19 cellular contexts compared by ENCODE assay signal in the genomic region with DNA sequence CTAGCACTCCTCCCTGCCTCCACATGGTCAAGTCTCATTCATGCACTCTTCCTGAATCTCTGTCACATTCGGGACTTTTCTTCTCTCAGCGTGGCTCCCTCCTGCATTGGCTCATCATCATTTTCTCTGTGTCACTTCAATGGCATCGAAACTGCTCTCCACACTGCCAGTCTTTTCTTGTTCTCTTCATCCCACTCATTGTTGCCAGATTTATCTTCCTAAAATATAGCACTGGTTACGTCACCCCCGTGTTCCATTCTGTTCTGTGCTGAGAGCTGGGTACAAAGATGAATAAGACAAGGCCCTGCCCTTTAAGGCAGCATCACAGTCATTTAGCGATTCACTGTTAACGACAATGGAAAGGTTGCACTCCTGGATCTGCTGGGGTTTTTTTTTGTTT.
A peak's percentile ranks its signal among the peaks of the same experiment; 100 is the strongest.
DNase-seq lines count a peak whose midpoint lies in the region; ATAC-seq and TF ChIP-seq lines count a peak whose summit lies in the region.
"Had no signal": no experiment of that assay in that cellular context is flagged by ENCODE, and none has a peak within 500 bp of the region (broad histone marks: within the 10 kb centered on the region; RNA-seq: fewer than 3 reads in every experiment).

No MANE protein-coding gene starts in this region.

- H3K9me3 ChIP-seq in left ventricle myocardium inferior (replicated peaks) (no peaks in the 10 kb centered on the region), mammary epithelial cell (replicated peaks; ENCODE audit: insufficient read depth, low read length) (no peaks in the 10 kb centered on the region)
- H3K9me3 ChIP-seq: BLaER1 treated with 17β-estradiol and CSF1 and Interleukin-3, amounts not matched to agents 10 nM and 100 nM; HAP-1 had no signal

- ATAC-seq in Right ventricle myocardium inferior = peak; percentile 87
- no peak for ATAC-seq in stimulated activated effector memory CD8-positive, alpha-beta T cell treated with anti-CD3 and anti-CD28 coated beads, Interleukin-12 subunit alpha, Interleukin-12 subunit beta, amount 100 ng/mL, for 72 hours

- in situ Hi-C loops in mammary epithelial cell (cut with MboI; ENCODE audit: low sequenced_read_pairs in 2 of 2) = no loop called here

- H3K4me3 ChIP-seq in left ventricle myocardium inferior (no peak overlapping the region), mammary epithelial cell (replicated peaks in 1 of 3; ENCODE audit: insufficient read depth in 1 of 3, low read depth in 2 of 3, low read length in 3 of 3) (no peak overlapping the region)
- H3K4me3 ChIP-seq: BLaER1 treated with 17β-estradiol and CSF1 and Interleukin-3, amounts not matched to agents 10 nM and 100 nM; HAP-1 had no signal

- no peak overlapping the region for H3K27ac Mint-ChIP-seq in stimulated activated effector memory CD8-positive, alpha-beta T cell treated with anti-CD3 and anti-CD28 coated beads, Interleukin-12 subunit alpha, Interleukin-12 subunit beta, amount 100 ng/mL, for 72 hours
- H3K27ac Mint-ChIP-seq: CD8-positive, alpha-beta memory T cell had no signal

- DNase-seq in Right ventricle myocardium inferior (ENCODE audit: missing footprints) (no peak), left ventricle myocardium inferior (no peak), cerebellum (ENCODE audit: low spot score) (peak; percentile 73), inferior parietal cortex (ENCODE audit: extremely low spot score) (peak; percentile 70), superior temporal gyrus (ENCODE audit: extremely low spot score) (peak; percentile 75), mammary epithelial cell (no peak)
- no peak for DNase-seq in activated T-cell treated with anti-CD3 and anti-CD28 coated beads, Interleukin-2, amount 50 U/mL, for 48 hours
- no peak for DNase-seq in stimulated activated effector memory CD8-positive, alpha-beta T cell treated with anti-CD3 and anti-CD28 coated beads, Interleukin-12 subunit alpha, Interleukin-12 subunit beta, amount 100 ng/mL, for 72 hours (ENCODE audit: low spot score in 2 of 2)
- DNase-seq: CD8-positive, alpha-beta memory T cell; DMS79 treated with DMSO at 0.1 percent for 48 hours; KBM-7; NCI-H1436 treated with DMSO at 0.1 percent for 48 hours; NCI-H2029 treated with DMSO at 0.1 percent for 48 hours; NCI-H510A; NCI-H774; PC-3 had no signal

- H3K27me3 ChIP-seq in left ventricle myocardium inferior (ENCODE audit: low read depth) (no peaks in the 10 kb centered on the region), mammary epithelial cell (ENCODE audit: insufficient read depth, low read length) (no peaks in the 10 kb centered on the region)
- H3K27me3 ChIP-seq: BLaER1 treated with 17β-estradiol and CSF1 and Interleukin-3, amounts not matched to agents 10 nM and 100 nM had no signal

- CTCF ChIA-PET in mammary epithelial cell (lab: Charles Lee; ENCODE audit: low non-redundant PET) = no interaction called here

- TF ChIP-seq CTCF in left ventricle myocardium inferior (IDR thresholded peaks at IDR 0.05; ENCODE audit: borderline replicate concordance) (no peak), mammary epithelial cell (conservative IDR thresholded peaks at IDR 0.05 in 1 of 2, IDR thresholded peaks at IDR 0.05 in 1 of 2; ENCODE audit: extremely low read depth in 1 of 2, insufficient read depth in 1 of 2, low read depth in 1 of 2, low read length in 2 of 2) (no peak)

- H3K9me3 Mint-ChIP-seq in stimulated activated effector memory CD8-positive, alpha-beta T cell treated with anti-CD3 and anti-CD28 coated beads, Interleukin-12 subunit alpha, Interleukin-12 subunit beta, amount 100 ng/mL, for 72 hours = no peaks in the 10 kb centered on the region

- no peaks in the 10 kb centered on the region for H3K4me1 Mint-ChIP-seq in stimulated activated effector memory CD8-positive, alpha-beta T cell treated with anti-CD3 and anti-CD28 coated beads, Interleukin-12 subunit alpha, Interleukin-12 subunit beta, amount 100 ng/mL, for 72 hours
- H3K4me1 Mint-ChIP-seq: CD8-positive, alpha-beta memory T cell had no signal

- H4K20me1 ChIP-seq in mammary epithelial cell (ENCODE audit: insufficient read depth, low read length) = no peaks in the 10 kb centered on the region
- H4K20me1 ChIP-seq: BLaER1 treated with 17β-estradiol and CSF1 and Interleukin-3, amounts not matched to agents 10 nM and 100 nM had no signal

- H3K79me2 ChIP-seq in mammary epithelial cell (ENCODE audit: insufficient read depth, low read length) = no peaks in the 10 kb centered on the region

- WGBS in mammary epithelial cell (ENCODE audit: low coverage, missing lambda C conversion rate) = 52% methylated on average over 7 of the region's 7 CpGs

- H3K36me3 Mint-ChIP-seq in stimulated activated effector memory CD8-positive, alpha-beta T cell treated with anti-CD3 and anti-CD28 coated beads, Interleukin-12 subunit alpha, Interleukin-12 subunit beta, amount 100 ng/mL, for 72 hours = no peaks in the 10 kb centered on the region

- H3K9ac ChIP-seq in mammary epithelial cell (ENCODE audit: insufficient read depth, low read length) = no peak overlapping the region
- H3K9ac ChIP-seq: BLaER1 treated with 17β-estradiol and CSF1 and Interleukin-3, amounts not matched to agents 10 nM and 100 nM had no signal

- dilution Hi-C loops in mammary epithelial cell (cut with HindIII; ENCODE audit: low sequenced_read_pairs) = no loop called here

- no TSS peak for BruUV-seq in mammary epithelial cell (replicated peaks; lab: Mats Ljungman, UMichigan)

- no peak overlapping the region for H3K4me2 ChIP-seq in mammary epithelial cell (ENCODE audit: insufficient read depth, low read depth, low read length)
- H3K4me2 ChIP-seq: BLaER1 treated with 17β-estradiol and CSF1 and Interleukin-3, amounts not matched to agents 10 nM and 100 nM had no signal

- no peak overlapping the region for H3K27ac ChIP-seq in left ventricle myocardium inferior (replicated peaks)
- H3K27ac ChIP-seq in mammary epithelial cell (ENCODE audit: insufficient read depth, low read depth, low read length) = no peak overlapping the region
- H3K27ac ChIP-seq: BLaER1 treated with 17β-estradiol and CSF1 and Interleukin-3, amounts not matched to agents 10 nM and 100 nM; RWPE1 had no signal

- H3K36me3 ChIP-seq in left ventricle myocardium inferior (no peaks in the 10 kb centered on the region), mammary epithelial cell (ENCODE audit: insufficient read depth, low read length) (no peaks in the 10 kb centered on the region)
- H3K36me3 ChIP-seq: BLaER1 treated with 17β-estradiol and CSF1 and Interleukin-3, amounts not matched to agents 10 nM and 100 nM; HAP-1 had no signal

- H2AFZ ChIP-seq in mammary epithelial cell (ENCODE audit: low read depth, low read length) = no peak overlapping the region

- H3K4me1 ChIP-seq in left ventricle myocardium inferior = peaks cover 45% of the 10 kb centered on the region
- no peaks in the 10 kb centered on the region for H3K4me1 ChIP-seq in mammary epithelial cell (ENCODE audit: insufficient read depth, low read length)
- H3K4me1 ChIP-seq: HAP-1 had no signal

- intact Hi-C loops in Right ventricle myocardium inferior (cut with DNase I) (loop anchor here (2.0 to 5.0 kb wide), 2 partner anchors 38 to 60 kb away; no protein-coding TSS in a partner anchor), left ventricle myocardium inferior (cut with micrococcal nuclease) (no loop called here), mammary epithelial cell (cut with micrococcal nuclease) (no loop called here)

- H3K4me3 Mint-ChIP-seq in stimulated activated effector memory CD8-positive, alpha-beta T cell treated with anti-CD3 and anti-CD28 coated beads, Interleukin-12 subunit alpha, Interleukin-12 subunit beta, amount 100 ng/mL, for 72 hours = no peak overlapping the region
- H3K4me3 Mint-ChIP-seq: CD8-positive, alpha-beta memory T cell had no signal

Comparison
In these comparisons a context has a peak if more than half of its experiments do, and no peak if none do; other contexts are left out.
1. DNase-seq: peak in cerebellum (single experiment), inferior parietal cortex (single experiment) and superior temporal gyrus (single experiment); none in Right ventricle myocardium inferior (single experiment), left ventricle myocardium inferior (single experiment), activated T-cell treated with anti-CD3 and anti-CD28 coated beads, Interleukin-2, amount 50 U/mL, for 48 hours (0 of 2), stimulated activated effector memory CD8-positive, alpha-beta T cell treated with anti-CD3 and anti-CD28 coated beads, Interleukin-12 subunit alpha, Interleukin-12 subunit beta, amount 100 ng/mL, for 72 hours (0 of 2) and mammary epithelial cell (single experiment).